In genomic region chr21:34076835-34077234, GRCh38 we compare ENCODE assay signal across 1 cellular context.
TF ChIP-seq lines count a peak whose summit lies in the region.

No MANE protein-coding gene starts in this region.

TF ChIP-seq in GM12878, 131 proteins besides CTCF, POLR2A, EP300 and RAD21:
- 0 out of 2 replicates have a peak, but pooled peaks have one; percentile 40 for TF ChIP-seq POLR2AphosphoS2 (IDR thresholded peaks at IDR 0.05; ENCODE audit: low read depth, low read length)
- TF ChIP-seq MAX (IDR thresholded peaks at IDR 0.05; ENCODE audit: low read depth, low read length) = no peak
- TF ChIP-seq MLLT1 (IDR thresholded peaks at IDR 0.05) = peak; percentile 22; the same call in 1 of the 2 replicates
